17 cellular contexts compared by ENCODE assay signal in the genomic region with DNA sequence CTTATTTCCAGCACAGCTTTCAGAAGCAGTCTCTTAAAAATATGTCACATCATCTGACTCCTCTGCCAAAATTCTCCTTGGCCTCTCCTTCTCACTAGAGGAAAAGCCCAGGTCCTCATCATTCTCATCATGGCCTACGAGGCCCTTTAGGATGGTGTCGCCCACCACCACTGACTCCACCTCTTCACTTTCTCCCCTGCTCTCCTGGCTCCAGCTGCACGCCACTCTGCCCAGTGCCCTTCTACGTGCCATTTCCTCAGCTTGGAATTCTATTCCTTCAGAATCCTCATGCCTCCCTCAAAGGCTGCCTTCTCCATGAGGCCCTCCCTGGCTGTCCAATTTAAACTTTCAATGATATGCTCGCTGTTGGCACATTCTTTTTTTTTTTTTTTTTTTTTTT. TPM values are rescaled to one million over a fixed set of nuclear protein-coding genes. Genes with fewer than 3 reads are reported as not detected.
A peak's percentile ranks its signal among the peaks of the same experiment; 100 is the strongest.
DNase-seq lines count a peak whose midpoint lies in the region; ATAC-seq and TF ChIP-seq lines count a peak whose summit lies in the region.
"Had no signal": no experiment of that assay in that cellular context is flagged by ENCODE, and none has a peak within 500 bp of the region (broad histone marks: within the 10 kb centered on the region; RNA-seq: fewer than 3 reads in every experiment).

No MANE protein-coding gene starts in this region.

- H3K27me3 ChIP-seq in heart left ventricle: no peaks in the 10 kb centered on the region
- H3K27me3 ChIP-seq: body of pancreas, SJSA1, thyroid gland had no signal

- H3K27ac Mint-ChIP-seq in naive thymus-derived CD8-positive, alpha-beta T cell: peak overlapping the region in 8 of 10 donors; percentile 8 to 70 (median 58)
- peak overlapping the region; percentile 18 for H3K27ac Mint-ChIP-seq in type B pancreatic cell

- intact Hi-C loops in heart left ventricle (cut with DNase I): no loop called here
- intact Hi-C loops in left cardiac atrium (cut with DNase I): no loop called here

- no peaks in the 10 kb centered on the region for H3K36me3 ChIP-seq in heart left ventricle
- H3K36me3 ChIP-seq: SJSA1, thyroid gland had no signal

- TF ChIP-seq CTCF in heart left ventricle (IDR thresholded peaks at IDR 0.05) (no peak), type B pancreatic cell (conservative IDR thresholded peaks at IDR 0.05) (no peak)

- H3K4me3 Mint-ChIP-seq in naive thymus-derived CD8-positive, alpha-beta T cell: peak overlapping the region in 1 of 10 donors; percentile 6
- H3K4me3 Mint-ChIP-seq in type B pancreatic cell: no peak overlapping the region

- peaks cover 21 to 71% (median 50%) of the 10 kb centered on the region in 4 donors for H3K4me1 Mint-ChIP-seq in naive thymus-derived CD8-positive, alpha-beta T cell
- H3K4me1 Mint-ChIP-seq in type B pancreatic cell (ENCODE audit: unreplicated experiment): peaks cover 45% of the 10 kb centered on the region

- no peaks in the 10 kb centered on the region for H3K9me3 Mint-ChIP-seq in naive thymus-derived CD8-positive, alpha-beta T cell
- H3K9me3 Mint-ChIP-seq in type B pancreatic cell: no peaks in the 10 kb centered on the region

- no peak for TF ChIP-seq POLR2A in heart left ventricle (IDR thresholded peaks at IDR 0.05)

- H3K9me3 ChIP-seq in heart left ventricle: no peaks in the 10 kb centered on the region
- H3K9me3 ChIP-seq: body of pancreas, SJSA1, thyroid gland had no signal

- POLR2A ChIA-PET in naive thymus-derived CD8-positive, alpha-beta T cell (lab: Charles Lee): interaction anchor here (0.7 to 25.4 kb wide), 3 partner anchors 10 to 1837 kb away, joined by 8 to 730 read pairs (median 188); no protein-coding TSS in a partner anchor

- 88 to 94% (median 89%) methylated on average over 5 of the region's 5 CpGs for WGBS in heart left ventricle, 4 donors

- ATAC-seq in heart left ventricle (no peak), left cardiac atrium (no peak), HG02571 (IDR thresholded peaks at IDR 0.05; ENCODE audit: unreplicated experiment) (no peak), GM21723 (IDR thresholded peaks at IDR 0.05; ENCODE audit: unreplicated experiment) (no peak)
- no peak for ATAC-seq in naive thymus-derived CD8-positive, alpha-beta T cell
- ATAC-seq: body of pancreas had no signal

- DNase-seq in heart left ventricle: no peak
- DNase-seq in left cardiac atrium: no peak
- DNase-seq in naive thymus-derived CD8-positive, alpha-beta T cell: no peak
- DNase-seq in type B pancreatic cell (ENCODE audit: extremely low spot score, unreplicated experiment): no peak
- no peak for DNase-seq in putamen (ENCODE audit: low spot score)
- DNase-seq: effector memory CD4-positive, alpha-beta T cell; KBM-7; NCI-H1417 treated with DMSO at 0.1 percent for 48 hours; thyroid gland had no signal

- no peaks in the 10 kb centered on the region for H3K27me3 Mint-ChIP-seq in naive thymus-derived CD8-positive, alpha-beta T cell
- H3K27me3 Mint-ChIP-seq in type B pancreatic cell: no peaks in the 10 kb centered on the region

- H3K36me3 Mint-ChIP-seq in naive thymus-derived CD8-positive, alpha-beta T cell: no peaks in the 10 kb centered on the region
- no peaks in the 10 kb centered on the region for H3K36me3 Mint-ChIP-seq in type B pancreatic cell

- H3K4me3 ChIP-seq in heart left ventricle: no peak overlapping the region
- H3K4me3 ChIP-seq: body of pancreas, SJSA1, thyroid gland had no signal

- peaks cover 13 to 88% (median 65%) of the 10 kb centered on the region in 12 donors for H3K4me1 ChIP-seq in heart left ventricle

- peak overlapping the region; percentile 36 to 98 (median 93) for H3K27ac ChIP-seq in heart left ventricle
- H3K27ac ChIP-seq in cingulate gyrus (ENCODE audit: low read depth, low read length): peak overlapping the region; percentile 33
- H3K27ac ChIP-seq: SJSA1 had no signal

RNA-seq across cellular contexts. Expression of a gene that starts 25.3 kb away (rescaled TPM):
- total RNA-seq in heart left ventricle (100 to 1,000 TPM in 1 of 9 donors, 10 to 100 TPM in 8; 28.0 to 174 (median 42.1) TPM), left cardiac atrium (100 to 1,000 TPM; 187 to 259 TPM), type B pancreatic cell (ENCODE audit: low replicate concordance) (49.8 and 147 TPM in 2 replicates)
- polyA plus RNA-seq in heart left ventricle: 10 to 100 TPM; 23.8 to 77.3 TPM
- 100 to 1,000 TPM; 186 to 191 TPM for total RNA-seq in naive thymus-derived CD8-positive, alpha-beta T cell
- polyA plus RNA-seq in naive thymus-derived CD8-positive, alpha-beta T cell: 100 to 1,000 TPM in 2 of 3 donors, 10 to 100 TPM in 1; 91.8 to 179 (median 122) TPM

RNA-seq across cellular contexts. Expression of a gene that starts 50.6 kb away (rescaled TPM):
- 1 to 10 TPM in 1 of 9 donors, under 1 TPM in 4, not detected in 4; 0.05 to 1.7 (median 0.22) TPM for total RNA-seq in heart left ventricle
- polyA plus RNA-seq in heart left ventricle: not detected
- 1 to 10 TPM in 1 of 2 donors, under 1 TPM in 1; 0.63 to 1.3 TPM for total RNA-seq in left cardiac atrium
- 1 to 10 TPM in 1 of 2 experiments, under 1 TPM in 1; 0.75 to 2.5 TPM for total RNA-seq in naive thymus-derived CD8-positive, alpha-beta T cell
- under 1 TPM in 1 of 3 donors, not detected in 2; 0.05 TPM for polyA plus RNA-seq in naive thymus-derived CD8-positive, alpha-beta T cell
- total RNA-seq in type B pancreatic cell (ENCODE audit: low replicate concordance): not detected in 2 replicates
- total RNA-seq: NCI-H460, pulmonary artery endothelial cell, SJSA1 had no signal
- polyA plus RNA-seq: AG04450 had no signal
